Comparison of ENCODE assay signal across 8 cellular contexts in the genomic region with DNA sequence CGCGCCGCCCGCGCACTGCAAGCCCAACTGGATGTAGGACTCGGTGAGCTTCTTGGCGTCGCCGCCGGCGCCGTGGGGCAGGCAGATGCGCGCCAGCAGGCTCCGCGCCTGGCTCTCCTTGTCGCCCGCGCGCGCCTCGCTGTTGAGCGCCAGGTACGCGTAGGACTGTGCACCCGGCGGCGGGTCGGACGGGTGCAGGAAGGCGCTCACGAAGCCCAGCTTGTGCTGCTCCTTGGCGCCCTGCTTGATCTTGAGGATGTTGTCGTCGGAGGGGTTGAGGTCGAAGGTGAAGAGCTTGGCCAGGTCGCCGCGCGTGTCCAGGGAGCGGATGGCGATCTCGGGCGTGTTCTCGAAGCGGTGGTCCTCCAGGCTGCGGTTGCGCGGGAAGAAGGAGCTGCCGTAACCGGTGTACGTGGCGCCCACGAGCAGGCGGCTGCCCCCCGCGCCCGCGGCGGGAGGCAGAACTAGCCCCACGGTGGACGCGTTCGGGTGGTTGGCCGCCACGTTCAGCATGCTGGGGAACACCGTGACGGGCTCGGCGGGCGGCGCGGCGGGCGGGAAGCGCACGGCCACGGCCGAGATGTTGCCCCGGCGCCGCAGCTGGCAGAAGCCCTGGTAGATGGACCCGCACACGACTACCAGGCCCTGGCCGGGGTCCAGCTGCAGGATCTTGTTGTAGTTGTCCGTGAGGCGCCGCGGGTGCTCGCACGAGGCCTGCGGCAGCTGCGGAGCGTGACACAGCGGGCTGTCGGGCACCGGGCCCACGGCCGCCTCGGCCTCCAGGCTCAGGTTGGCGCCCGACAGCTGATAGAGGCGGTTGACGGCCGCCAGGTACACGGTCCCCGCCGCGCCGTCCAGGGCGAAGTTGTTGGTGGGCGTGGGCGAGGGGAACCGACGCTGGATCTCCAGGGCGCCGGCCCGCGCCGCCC. TPM values are rescaled to one million over a fixed set of nuclear protein-coding genes. Genes with fewer than 3 reads are reported as not detected.
DNase-seq lines count a peak whose midpoint lies in the region; ATAC-seq and TF ChIP-seq lines count a peak whose summit lies in the region.

No MANE protein-coding gene starts in this region.

- H2BK5ac ChIP-seq in trophoblast cell (ENCODE audit: low read depth, low read length, poor library complexity), result peak overlapping the region; percentile 13

- no peaks in the 10 kb centered on the region for H4K20me1 ChIP-seq in OCI-LY3 (ENCODE audit: insufficient read depth, low read length)

- peak overlapping the region; percentile 53 for H3K4me3 ChIP-seq in OCI-LY3 (ENCODE audit: low read length)
- peak overlapping the region; percentile 96 for H3K4me3 ChIP-seq in trophoblast cell (ENCODE audit: low read depth, low read length)

- H3K4me1 ChIP-seq in OCI-LY3 (ENCODE audit: low read length), result no peaks in the 10 kb centered on the region
- H3K4me1 ChIP-seq in trophoblast cell (ENCODE audit: control insufficient read depth in 1 of 2, insufficient read depth in 2 of 2, low read length in 2 of 2), result peaks cover 47 to 57% of the 10 kb centered on the region in 2 experiments

- H3K9me3 ChIP-seq in OCI-LY3 (ENCODE audit: insufficient read depth, low read length), result no peaks in the 10 kb centered on the region
- H3K9me3 ChIP-seq in trophoblast cell (ENCODE audit: insufficient read depth, low read depth, low read length), result no peaks in the 10 kb centered on the region

- no peak overlapping the region for H3K9ac ChIP-seq in OCI-LY3 (ENCODE audit: low read length)
- H3K9ac ChIP-seq in trophoblast cell (ENCODE audit: low read length), result peak overlapping the region; percentile 94

- H2AFZ ChIP-seq in OCI-LY3 (ENCODE audit: low read depth, low read length) (no peak overlapping the region), trophoblast cell (ENCODE audit: insufficient read depth, low read length, poor library complexity) (peak overlapping the region; percentile 2)

- H4K91ac ChIP-seq in trophoblast cell (ENCODE audit: low read depth, low read length), result peak overlapping the region; percentile 72

- no peak overlapping the region for H3K23ac ChIP-seq in trophoblast cell (ENCODE audit: low read length)

- TF ChIP-seq CTCF in 22Rv1 (IDR thresholded peaks at IDR 0.05) (no peak; the same call in 1 of the 2 replicates), GM20000 (IDR thresholded peaks at IDR 0.05; ENCODE audit: extremely low read depth, missing control alignments) (no peak), OCI-LY3 (IDR thresholded peaks at IDR 0.05; ENCODE audit: low read depth, low read length) (no peak)

- ATAC-seq in HG02798 (IDR thresholded peaks at IDR 0.05; ENCODE audit: poor library complexity, unreplicated experiment), result no peak

- peak overlapping the region; percentile 88 for H3K14ac ChIP-seq in trophoblast cell (ENCODE audit: low read length)

- peak overlapping the region; percentile 57 for H4K8ac ChIP-seq in trophoblast cell (ENCODE audit: low read depth, low read length)

- H3K27ac ChIP-seq in 22Rv1 (peak overlapping the region; percentile 56), OCI-LY3 (ENCODE audit: low read length) (no peak overlapping the region), trophoblast cell (ENCODE audit: low read depth, low read length) (peak overlapping the region; percentile 79)

- peak overlapping the region; percentile 3 for H4K12ac ChIP-seq in trophoblast cell (ENCODE audit: low read depth, low read length)

- peak overlapping the region; percentile 18 for H2BK120ac ChIP-seq in trophoblast cell (ENCODE audit: insufficient read depth, low read length, poor library complexity)

- no peaks in the 10 kb centered on the region for H3K36me3 ChIP-seq in OCI-LY3 (replicated peaks; ENCODE audit: low read depth, low read length)
- peaks cover 2 to 5% of the 10 kb centered on the region in 2 experiments for H3K36me3 ChIP-seq in trophoblast cell (ENCODE audit: control insufficient read depth in 1 of 2, insufficient read depth in 2 of 2, low read length in 2 of 2)

- H2BK12ac ChIP-seq in trophoblast cell (ENCODE audit: low read length), result peak overlapping the region; percentile 43

- H2AK5ac ChIP-seq in trophoblast cell (ENCODE audit: low read length), result peak overlapping the region; percentile 21

- peak overlapping the region; percentile 91 for H3K4ac ChIP-seq in trophoblast cell (ENCODE audit: low read depth, low read length)

- intact Hi-C loops in head of caudate nucleus (cut with DNase I), result loop anchor here (10.0 kb wide), 1 partner anchor 101 kb away; no protein-coding TSS in a partner anchor

- H3K27me3 ChIP-seq in OCI-LY3 (ENCODE audit: low read depth, low read length) (peaks cover 32% of the 10 kb centered on the region), trophoblast cell (ENCODE audit: insufficient read depth, low read length) (no peaks in the 10 kb centered on the region)

- H3K79me2 ChIP-seq in OCI-LY3 (ENCODE audit: low read length) (no peaks in the 10 kb centered on the region), trophoblast cell (ENCODE audit: control insufficient read depth, insufficient read depth, low read length, poor library complexity) (peaks cover 55% of the 10 kb centered on the region)

- peak; percentile 76 for DNase-seq in GM20000 (ENCODE audit: low spot score)
- peak; percentile 57 for DNase-seq in activated naive CD4-positive, alpha-beta T cell treated with anti-CD3 and anti-CD28 coated beads, Interleukin-2, amount 50 U/mL, for 16 hours
- DNase-seq in head of caudate nucleus, result peak in 27 of 42 donors; percentile 31 to 65 (median 49)
- peak; percentile 59 to 76 for DNase-seq in trophoblast cell
- no peak for DNase-seq in GM19238 (ENCODE audit: insufficient read length, low spot score)

- H3K4me2 ChIP-seq in OCI-LY3 (ENCODE audit: low read length) (peak overlapping the region; percentile 46), trophoblast cell (ENCODE audit: low read length) (peak overlapping the region; percentile 75)

- H3K18ac ChIP-seq in trophoblast cell (ENCODE audit: low read length), result peak overlapping the region; percentile 69

- H3K79me1 ChIP-seq in trophoblast cell (ENCODE audit: low read length), result peaks cover 61% of the 10 kb centered on the region

- WGBS in trophoblast cell (ENCODE audit: extremely low coverage, insufficient coverage, insufficient read length), result no CpG with 5 or more reads among the region's 120 CpGs

RNA-seq across cellular contexts. Expression of a gene that starts 0.6 kb away (rescaled TPM):
- 282 and 293 TPM in 2 replicates for polyA plus RNA-seq in trophoblast cell (2013)
